In the genomic region with DNA sequence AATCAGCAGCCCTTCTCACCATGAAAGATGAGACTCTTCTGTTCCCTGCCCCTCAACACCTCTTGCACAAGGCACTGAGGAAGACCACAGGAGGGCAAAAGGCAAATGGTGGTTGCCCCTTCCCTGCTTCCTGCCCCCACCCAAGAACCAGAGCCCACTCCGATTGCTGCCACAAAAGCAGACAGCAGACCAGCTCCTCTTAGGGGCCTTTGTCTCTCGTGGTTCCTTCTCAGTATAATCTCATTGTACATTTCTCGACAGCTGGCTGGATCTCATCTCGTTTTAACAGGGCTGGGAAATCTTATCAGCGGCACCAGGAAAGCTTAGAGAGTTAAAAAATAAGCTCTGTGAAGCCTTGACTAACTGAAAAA, we compare ENCODE assay signal across 1 cellular context.
TF ChIP-seq lines count a peak whose summit lies in the region.

No MANE protein-coding gene starts in this region.

TF ChIP-seq in H1, 55 proteins besides CTCF, POLR2A, EP300 and RAD21 (continued from another document):
- TF ChIP-seq GTF2F1 (IDR thresholded peaks at IDR 0.05; ENCODE audit: borderline replicate concordance, low read depth, low read length) (no peak), SUZ12 (IDR thresholded peaks at IDR 0.05; ENCODE audit: low read length) (no peak), CTBP2 (IDR thresholded peaks at IDR 0.05; ENCODE audit: borderline replicate concordance, insufficient read depth, insufficient read length, low read length) (no peak), RFX5 (IDR thresholded peaks at IDR 0.05; ENCODE audit: borderline replicate concordance, low read depth, low read length) (no peak), TBP (IDR thresholded peaks at IDR 0.05; ENCODE audit: low read depth, low read length) (no peak), TCF12 (IDR thresholded peaks at IDR 0.05; ENCODE audit: low read depth, low read length) (no peak), BCL11A (IDR thresholded peaks at IDR 0.05; ENCODE audit: low read depth in 2 of 2, low read length in 2 of 2) (no peak), BRCA1 (IDR thresholded peaks at IDR 0.05; ENCODE audit: low read depth, low read length) (no peak), JUN (IDR thresholded peaks at IDR 0.05; ENCODE audit: low read depth, low read length) (no peak), ASH2L (IDR thresholded peaks at IDR 0.05; ENCODE audit: low read length) (no peak), PHF8 (conservative IDR thresholded peaks at IDR 0.05; ENCODE audit: low read depth, low read length) (no peak), FOSL1 (IDR thresholded peaks at IDR 0.05; ENCODE audit: insufficient read depth, low read depth, low read length) (no peak), YY1 (IDR thresholded peaks at IDR 0.05; ENCODE audit: low read depth, low read length) (no peak)
- TF ChIP-seq, protein P1, sequence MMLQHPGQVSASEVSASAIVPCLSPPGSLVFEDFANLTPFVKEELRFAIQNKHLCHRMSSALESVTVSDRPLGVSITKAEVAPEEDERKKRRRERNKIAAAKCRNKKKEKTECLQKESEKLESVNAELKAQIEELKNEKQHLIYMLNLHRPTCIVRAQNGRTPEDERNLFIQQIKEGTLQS (IDR thresholded peaks at IDR 0.05; ENCODE audit: insufficient read depth, low read depth, low read length) = no peak
